ENCODE assay signal across 28 cellular contexts in the genomic region with DNA sequence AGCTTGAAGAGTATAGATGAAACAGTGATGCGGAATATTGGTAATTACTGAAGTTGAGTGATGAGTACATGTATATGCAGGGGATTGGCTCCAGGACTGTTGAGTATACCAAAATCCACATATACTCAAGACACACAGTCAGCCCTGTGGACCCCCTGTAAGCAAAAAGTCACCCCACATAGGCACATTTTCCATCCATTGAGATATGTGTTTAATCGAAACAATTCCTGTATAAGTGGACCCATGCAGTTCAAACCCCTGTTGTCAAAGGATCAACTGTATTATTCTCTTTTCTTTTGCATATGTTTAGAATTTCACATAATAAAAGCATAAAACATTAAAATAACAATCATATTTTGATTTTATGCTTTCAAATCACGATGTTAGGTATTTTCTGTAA. TPM values are rescaled to one million over a fixed set of nuclear protein-coding genes. Genes with fewer than 3 reads are reported as not detected.
"Had no signal": no experiment of that assay in that cellular context is flagged by ENCODE, and none has a peak within 500 bp of the region (broad histone marks: within the 10 kb centered on the region; RNA-seq: fewer than 3 reads in every experiment).

No MANE protein-coding gene starts in this region.

- H3K4me3 ChIP-seq: neural progenitor cell, ovary, psoas muscle, right lobe of liver, sigmoid colon, suprapubic skin, testis, tibial artery, transverse colon, upper lobe of left lung, vagina had no signal

- H3K4me3 Mint-ChIP-seq: natural killer cell; nephron; neural progenitor cell; stimulated activated effector memory CD8-positive, alpha-beta T cell treated with anti-CD3 and anti-CD28 coated beads, Interleukin-12 subunit alpha, Interleukin-12 subunit beta, amount 100 ng/mL, for 72 hours; stimulated activated naive CD8-positive, alpha-beta T cell treated with anti-CD3 and anti-CD28 coated beads, Interleukin-15, amount 100 ng/mL, for 72 hours had no signal

- H3K27me3 Mint-ChIP-seq: progenitor cell of endocrine pancreas had no signal

- H2AFZ ChIP-seq: neural progenitor cell, parathyroid adenoma had no signal

- H3K27ac ChIP-seq: neural progenitor cell, ovary, parathyroid adenoma, psoas muscle, right lobe of liver, sigmoid colon, suprapubic skin, testis, tibial artery, transverse colon, upper lobe of left lung, vagina had no signal

- H3K4me2 ChIP-seq: neural progenitor cell had no signal

- H3K9me3 Mint-ChIP-seq: natural killer cell; nephron; stimulated activated effector memory CD8-positive, alpha-beta T cell treated with anti-CD3 and anti-CD28 coated beads, Interleukin-12 subunit alpha, Interleukin-12 subunit beta, amount 100 ng/mL, for 72 hours; stimulated activated naive CD8-positive, alpha-beta T cell treated with anti-CD3 and anti-CD28 coated beads, Interleukin-15, amount 100 ng/mL, for 72 hours had no signal

- DNase-seq: natural killer cell; occipital lobe; ovary; posterior cingulate gyrus; psoas muscle; right cardiac atrium; right lobe of liver; sigmoid colon; small intestine; stimulated activated CD4-positive, alpha-beta T cell treated with anti-CD3 and anti-CD28 coated beads, Interleukin-15, amount 100 ng/mL, for 24 hours; stimulated activated CD4-positive, alpha-beta T cell treated with anti-CD3 and anti-CD28 coated beads, Interleukin-2, amount 100 ng/mL, for 24 hours; stimulated activated CD4-positive, alpha-beta T cell treated with anti-CD3 and anti-CD28 coated beads, Interleukin-2, amount 100 ng/mL, for 48 hours; stimulated activated CD4-positive, alpha-beta T cell treated with anti-CD3 and anti-CD28 coated beads, Interleukin-4, amount 100 ng/mL, for 24 hours; stimulated activated naive CD8-positive, alpha-beta T cell treated with anti-CD3 and anti-CD28 coated beads, Interleukin-15, amount 100 ng/mL, for 72 hours; stimulated activated naive CD8-positive, alpha-beta T cell treated with anti-CD3 and anti-CD28 coated beads, Interleukin-15, Interleukin-2, amounts not matched to agents 100 U/mL and 50 U/mL, for 24 hours; substantia nigra; testis; tibial artery; transverse colon; upper lobe of left lung had no signal

- ATAC-seq: natural killer cell; right lobe of liver; stimulated activated effector memory CD8-positive, alpha-beta T cell treated with anti-CD3 and anti-CD28 coated beads, Interleukin-12 subunit alpha, Interleukin-12 subunit beta, amount 100 ng/mL, for 72 hours; stimulated activated naive CD8-positive, alpha-beta T cell treated with anti-CD3 and anti-CD28 coated beads, Interleukin-15, amount 100 ng/mL, for 72 hours; stimulated activated naive CD8-positive, alpha-beta T cell treated with anti-CD3 and anti-CD28 coated beads, Interleukin-15, Interleukin-2, amounts not matched to agents 100 U/mL and 50 U/mL, for 24 hours had no signal

- H3K9ac ChIP-seq: neural progenitor cell, parathyroid adenoma had no signal

- H3K36me3 ChIP-seq: neural progenitor cell, ovary, right lobe of liver, sigmoid colon, suprapubic skin, tibial artery, transverse colon, upper lobe of left lung, vagina had no signal

- H3K36me3 Mint-ChIP-seq: natural killer cell; neural progenitor cell; stimulated activated effector memory CD8-positive, alpha-beta T cell treated with anti-CD3 and anti-CD28 coated beads, Interleukin-12 subunit alpha, Interleukin-12 subunit beta, amount 100 ng/mL, for 72 hours had no signal

- FAIRE-seq: urothelium cell line had no signal

- H3K27me3 ChIP-seq: neural progenitor cell, ovary, right lobe of liver, sigmoid colon, suprapubic skin, testis, tibial artery, transverse colon, upper lobe of left lung, vagina had no signal

- H3K4me1 Mint-ChIP-seq: natural killer cell; stimulated activated effector memory CD8-positive, alpha-beta T cell treated with anti-CD3 and anti-CD28 coated beads, Interleukin-12 subunit alpha, Interleukin-12 subunit beta, amount 100 ng/mL, for 72 hours; stimulated activated naive CD8-positive, alpha-beta T cell treated with anti-CD3 and anti-CD28 coated beads, Interleukin-15, amount 100 ng/mL, for 72 hours had no signal

- H3K9me3 ChIP-seq: ovary, psoas muscle, right lobe of liver, sigmoid colon, suprapubic skin, testis, tibial artery, transverse colon, upper lobe of left lung, vagina had no signal

- H3K27ac Mint-ChIP-seq: natural killer cell; nephron; neural progenitor cell; progenitor cell of endocrine pancreas; stimulated activated effector memory CD8-positive, alpha-beta T cell treated with anti-CD3 and anti-CD28 coated beads, Interleukin-12 subunit alpha, Interleukin-12 subunit beta, amount 100 ng/mL, for 72 hours; stimulated activated naive CD8-positive, alpha-beta T cell treated with anti-CD3 and anti-CD28 coated beads, Interleukin-15, amount 100 ng/mL, for 72 hours had no signal

- H3K4me1 ChIP-seq: neural progenitor cell, parathyroid adenoma, psoas muscle, testis had no signal

RNA-seq across cellular contexts. Expression of a gene that starts 32.1 kb away (rescaled TPM):
- total RNA-seq: natural killer cell had no signal
